ENCODE assay signal across 14 cellular contexts in genomic region chr11:126358763-126359160, GRCh38. TPM values are rescaled to one million over a fixed set of nuclear protein-coding genes. Genes with fewer than 3 reads are reported as not detected.
DNase-seq lines count a peak whose midpoint lies in the region; ATAC-seq lines count a peak whose summit lies in the region.
"Had no signal": no experiment of that assay in that cellular context is flagged by ENCODE, and none has a peak within 500 bp of the region (broad histone marks: within the 10 kb centered on the region; RNA-seq: fewer than 3 reads in every experiment).

No MANE protein-coding gene starts in this region.

- 49% methylated on average over 2 of the region's 2 CpGs for WGBS in right cardiac atrium

- H3K4me3 ChIP-seq in ACC112 (ENCODE audit: low read depth, low read length) (peak overlapping the region; percentile 88), SK-N-MC (peak overlapping the region; percentile 76), right cardiac atrium (ENCODE audit: low read length) (no peak overlapping the region), skin epidermis (no peak overlapping the region)

- no peaks in the 10 kb centered on the region for H3K9me3 ChIP-seq in SK-N-MC (ENCODE audit: low read depth, low read length)
- H3K9me3 ChIP-seq in right cardiac atrium (ENCODE audit: control insufficient read depth, low read length): no peaks in the 10 kb centered on the region

- intact Hi-C loops in right cardiac atrium (cut with DNase I): loop anchor here in 1 of 4 donors (5.0 kb wide), 2 partner anchors 41 to 54 kb away; no protein-coding TSS in a partner anchor

- no peak for DNase-seq in SK-N-MC (ENCODE audit: low read depth, low spot score)
- DNase-seq in right cardiac atrium: peak in 2 of 3 donors; percentile 36 to 53
- no peak for DNase-seq in GDM1 (lab: John Stamatoyannopoulos, UW)
- DNase-seq in A172 (ENCODE audit: low spot score): no peak
- DNase-seq in activated effector memory CD4-positive, alpha-beta T cell treated with Interleukin-2 at 50 U/mL for 16 hours: no peak
- no peak for DNase-seq in SIG-M5 treated with dmso at 0.1 percent for 504 hours (lab: John Stamatoyannopoulos, UW; ENCODE audit: unreplicated experiment)
- DNase-seq: CD8-positive, alpha-beta T cell; DMS79; glutamatergic neuron; NCI-H774 had no signal

- H3K36me3 ChIP-seq in ACC112 (ENCODE audit: insufficient read depth, low read length) (no peaks in the 10 kb centered on the region), SK-N-MC (ENCODE audit: insufficient read depth, low read length) (0 out of 2 replicates have a peak, but pooled peaks cover 3% of the 10 kb centered on the region)

- H3K4me1 ChIP-seq in ACC112 (ENCODE audit: control insufficient read depth, insufficient read depth, low read length, unreplicated experiment) (peaks cover 34% of the 10 kb centered on the region), right cardiac atrium (ENCODE audit: control insufficient read depth, insufficient read depth, low read length) (peaks cover 40% of the 10 kb centered on the region)

- peaks cover 73% of the 10 kb centered on the region for H3K79me2 ChIP-seq in ACC112 (ENCODE audit: control insufficient read depth, insufficient read depth, low read length, unreplicated experiment)

- H2AFZ ChIP-seq in ACC112 (ENCODE audit: low read length, unreplicated experiment): no peak overlapping the region

- no peak overlapping the region for H3K27ac ChIP-seq in ACC112 (ENCODE audit: low read depth, low read length)
- peak overlapping the region; percentile 80 for H3K27ac ChIP-seq in SK-N-MC
- peak overlapping the region; percentile 36 for H3K27ac ChIP-seq in right cardiac atrium (ENCODE audit: low read length)
- peak overlapping the region in 11 of 21 experiments; percentile 3 to 89 (median 55) for H3K27ac ChIP-seq in skin epidermis
- H3K27ac ChIP-seq: epithelial cell of prostate had no signal

- H3K27me3 ChIP-seq in ACC112 (ENCODE audit: insufficient read depth, low read length): no peaks in the 10 kb centered on the region
- H3K27me3 ChIP-seq in right cardiac atrium (ENCODE audit: control insufficient read depth, insufficient read depth): no peaks in the 10 kb centered on the region

- ATAC-seq in right cardiac atrium: no peak
- ATAC-seq: activated T-helper 17 cell treated with anti-CD3 and anti-CD28 coated beads, Interleukin-2, amount 50 U/mL, for 72 hours; CD8-positive, alpha-beta T cell had no signal

- H3K9ac ChIP-seq in SK-N-MC (ENCODE audit: insufficient read length): no peak overlapping the region

RNA-seq across cellular contexts. Expression of gene ST3GAL4, which starts 3.3 kb away (rescaled TPM):
- 10 to 100 TPM; 57.3 to 96.9 (median 65.4) TPM for total RNA-seq in right cardiac atrium
- 57.5 TPM for polyA plus RNA-seq in right cardiac atrium
- 16.7 and 19.4 TPM in 2 replicates for total RNA-seq in A172 (2014; rRNA removed; shearing (Covaris generic))

RNA-seq across cellular contexts. Expression of gene DCPS, which starts 54.9 kb away (rescaled TPM):
- total RNA-seq in right cardiac atrium: 10 to 100 TPM in 3 of 4 donors, 1 to 10 TPM in 1; 9.9 to 14.9 (median 10.4) TPM
- polyA plus RNA-seq in right cardiac atrium: 10.6 TPM
- 16.2 and 16.6 TPM in 2 replicates for total RNA-seq in A172 (2014; rRNA removed; shearing (Covaris generic))

Comparison
In these comparisons a context has a peak if more than half of its experiments do, and no peak if none do; other contexts are left out.
1. H3K4me3 ChIP-seq: peak in ACC112 (single experiment) and SK-N-MC (single experiment); none in right cardiac atrium (single experiment) and skin epidermis (0 of 7).
2. DNase-seq: peak in right cardiac atrium (2 of 3); none in SK-N-MC (single experiment), GDM1 (single experiment), A172 (single experiment), activated effector memory CD4-positive, alpha-beta T cell treated with Interleukin-2 at 50 U/mL for 16 hours (single experiment) and SIG-M5 treated with dmso at 0.1 percent for 504 hours (single experiment).